ENCODE assay signal across 18 cellular contexts in the genomic region with DNA sequence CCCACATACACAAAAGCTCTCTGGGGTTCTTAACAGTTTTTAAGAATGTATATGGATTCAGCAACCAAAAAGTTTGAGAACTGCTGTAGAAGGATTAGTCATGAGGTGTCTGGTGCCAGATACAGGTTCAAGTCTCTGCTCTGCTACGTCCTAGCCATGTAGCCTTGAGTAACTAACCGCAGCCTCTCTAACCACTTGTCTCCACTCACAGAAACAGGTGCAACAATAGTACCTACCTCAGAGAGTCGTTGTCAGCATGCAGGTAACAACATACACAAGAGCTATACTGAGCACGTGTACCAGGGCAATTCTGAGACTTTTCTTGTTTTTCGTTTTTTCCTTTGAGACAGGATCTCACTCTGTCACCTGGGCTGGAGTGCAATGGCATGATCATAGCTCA. TPM values are rescaled to one million over a fixed set of nuclear protein-coding genes. Genes with fewer than 3 reads are reported as not detected.
A peak's percentile ranks its signal among the peaks of the same experiment; 100 is the strongest.
DNase-seq lines count a peak whose midpoint lies in the region; ATAC-seq, FAIRE-seq and TF ChIP-seq lines count a peak whose summit lies in the region.
"Had no signal": no experiment of that assay in that cellular context is flagged by ENCODE, and none has a peak within 500 bp of the region (broad histone marks: within the 10 kb centered on the region; RNA-seq: fewer than 3 reads in every experiment).

No MANE protein-coding gene starts in this region.

- H3K4me1 Mint-ChIP-seq in activated CD8-positive, alpha-beta memory T cell treated with anti-CD3 and anti-CD28 coated beads, Interleukin-2, amount 10 ng/mL, durations not matched to agents 7 days and 5 days: peaks cover 11% of the 10 kb centered on the region

- no peaks in the 10 kb centered on the region for H3K27me3 Mint-ChIP-seq in activated CD8-positive, alpha-beta memory T cell treated with anti-CD3 and anti-CD28 coated beads, Interleukin-2, amount 10 ng/mL, durations not matched to agents 7 days and 5 days
- H3K27me3 Mint-ChIP-seq: CD8-positive, alpha-beta memory T cell had no signal

- H3K4me3 Mint-ChIP-seq in activated CD8-positive, alpha-beta memory T cell treated with anti-CD3 and anti-CD28 coated beads, Interleukin-2, amount 10 ng/mL, durations not matched to agents 7 days and 5 days: no peak overlapping the region

- H3K27ac ChIP-seq in foreskin keratinocyte: no peak overlapping the region
- H3K27ac ChIP-seq: 22Rv1, GM23248 had no signal

- H3K9me3 Mint-ChIP-seq in activated CD8-positive, alpha-beta memory T cell treated with anti-CD3 and anti-CD28 coated beads, Interleukin-2, amount 10 ng/mL, durations not matched to agents 7 days and 5 days (ENCODE audit: low read depth): no peaks in the 10 kb centered on the region
- H3K9me3 Mint-ChIP-seq: CD8-positive, alpha-beta memory T cell had no signal

- no peak for TF ChIP-seq CTCF in foreskin keratinocyte (conservative IDR thresholded peaks at IDR 0.05)

- H3K36me3 Mint-ChIP-seq in activated CD8-positive, alpha-beta memory T cell treated with anti-CD3 and anti-CD28 coated beads, Interleukin-2, amount 10 ng/mL, durations not matched to agents 7 days and 5 days: no peaks in the 10 kb centered on the region

- FAIRE-seq in urothelium cell line (lab: Jason Lieb, UNC): peak; percentile 46
- FAIRE-seq: G401.6, H54 had no signal

- H3K27ac Mint-ChIP-seq in activated CD8-positive, alpha-beta memory T cell treated with anti-CD3 and anti-CD28 coated beads, Interleukin-2, amount 10 ng/mL, durations not matched to agents 7 days and 5 days: peak overlapping the region; percentile 1

- H3K4me1 ChIP-seq in foreskin keratinocyte: no peaks in the 10 kb centered on the region

- no peaks in the 10 kb centered on the region for H3K27me3 ChIP-seq in foreskin keratinocyte

- DNase-seq in DMS53 (lab: John Stamatoyannopoulos, UW) (peak; percentile 29), DMS53 treated with DMSO at 0.1 percent for 48 hours (lab: John Stamatoyannopoulos, UW; ENCODE audit: unreplicated experiment) (no peak), iPS-NIHi11 (ENCODE audit: low spot score) (peak; percentile 1), urothelium cell line (ENCODE audit: low spot score) (no peak), foreskin keratinocyte (no peak), GM19238 (ENCODE audit: insufficient read length, low spot score) (no peak)
- no peak for DNase-seq in activated CD8-positive, alpha-beta memory T cell treated with anti-CD3 and anti-CD28 coated beads, Interleukin-2, amount 10 ng/mL, durations not matched to agents 7 days and 5 days
- DNase-seq in activated CD8-positive, alpha-beta memory T cell treated with anti-CD3 and anti-CD28 coated beads, Interleukin-2, amount 50 U/mL, for 4 hours: no peak
- DNase-seq: Caco-2; CD8-positive, alpha-beta memory T cell; EL; GM23248; IMR-90 had no signal

- CTCF ChIA-PET in activated CD8-positive, alpha-beta memory T cell treated with anti-CD3 and anti-CD28 coated beads, Interleukin-2, amount 10 ng/mL, durations not matched to agents 7 days and 5 days (lab: Charles Lee): interaction anchor here (0.7 to 3.1 kb wide), 5 partner anchors 48 to 256 kb away, joined by 3 to 12 read pairs (median 6); a partner anchor contains a TSS

- ATAC-seq in activated CD8-positive, alpha-beta memory T cell treated with anti-CD3 and anti-CD28 coated beads, Interleukin-2, amount 10 ng/mL, durations not matched to agents 7 days and 5 days: no peak
- no peak for ATAC-seq in foreskin keratinocyte

RNA-seq across cellular contexts. Expression of a gene that starts 26.9 kb away (rescaled TPM):
- 10 to 100 TPM; 12.7 to 13.5 TPM for total RNA-seq in activated CD8-positive, alpha-beta memory T cell treated with anti-CD3 and anti-CD28 coated beads, Interleukin-2, amount 10 ng/mL, durations not matched to agents 7 days and 5 days
- 1.1 and 1.2 TPM in 2 replicates for total RNA-seq in foreskin keratinocyte
- polyA plus RNA-seq in foreskin keratinocyte: 0.86 and 1.2 TPM in 2 replicates

RNA-seq across cellular contexts. Expression of a gene that starts 28.6 kb away (rescaled TPM):
- total RNA-seq in activated CD8-positive, alpha-beta memory T cell treated with anti-CD3 and anti-CD28 coated beads, Interleukin-2, amount 10 ng/mL, durations not matched to agents 7 days and 5 days: 100 to 1,000 TPM in 1 of 2 experiments, 10 to 100 TPM in 1; 67.0 to 137 TPM
- 0.24 and 0.39 TPM in 2 replicates for total RNA-seq in foreskin keratinocyte
- polyA plus RNA-seq in foreskin keratinocyte: 0.16 and 0.51 TPM in 2 replicates
- total RNA-seq: A673, Caco-2, GM23248, HT-29 had no signal
- polyA plus RNA-seq: GM23248, IMR-90 had no signal

RNA-seq across cellular contexts. Expression of a gene that starts 48.5 kb away (rescaled TPM):
- total RNA-seq in activated CD8-positive, alpha-beta memory T cell treated with anti-CD3 and anti-CD28 coated beads, Interleukin-2, amount 10 ng/mL, durations not matched to agents 7 days and 5 days: 100 to 1,000 TPM; 146 to 196 TPM
- total RNA-seq in foreskin keratinocyte: 2.5 and 3.6 TPM in 2 replicates
- polyA plus RNA-seq in foreskin keratinocyte: 2.4 and 2.9 TPM in 2 replicates
- total RNA-seq: HT-29 had no signal

Comparison
In these comparisons a context has a peak if more than half of its experiments do, and no peak if none do; other contexts are left out.
1. DNase-seq: peak in DMS53 (single experiment) and iPS-NIHi11 (single experiment); none in DMS53 treated with DMSO at 0.1 percent for 48 hours (single experiment), activated CD8-positive, alpha-beta memory T cell treated with anti-CD3 and anti-CD28 coated beads, Interleukin-2, amount 10 ng/mL, durations not matched to agents 7 days and 5 days (single experiment), activated CD8-positive, alpha-beta memory T cell treated with anti-CD3 and anti-CD28 coated beads, Interleukin-2, amount 50 U/mL, for 4 hours (single experiment), urothelium cell line (single experiment), foreskin keratinocyte (0 of 2) and GM19238 (single experiment).
2. RNA of a gene that starts 28.6 kb away (total RNA-seq): 67.0 to 137 TPM in activated CD8-positive, alpha-beta memory T cell treated with anti-CD3 and anti-CD28 coated beads, Interleukin-2, amount 10 ng/mL, durations not matched to agents 7 days and 5 days; 0.24 to 0.39 TPM in foreskin keratinocyte; every median in the first group is over 10 times any median in the second.
3. RNA of a gene that starts 48.5 kb away (total RNA-seq): 146 to 196 TPM in activated CD8-positive, alpha-beta memory T cell treated with anti-CD3 and anti-CD28 coated beads, Interleukin-2, amount 10 ng/mL, durations not matched to agents 7 days and 5 days; 2.5 to 3.6 TPM in foreskin keratinocyte; every median in the first group is over 10 times any median in the second.